In the genomic region with DNA sequence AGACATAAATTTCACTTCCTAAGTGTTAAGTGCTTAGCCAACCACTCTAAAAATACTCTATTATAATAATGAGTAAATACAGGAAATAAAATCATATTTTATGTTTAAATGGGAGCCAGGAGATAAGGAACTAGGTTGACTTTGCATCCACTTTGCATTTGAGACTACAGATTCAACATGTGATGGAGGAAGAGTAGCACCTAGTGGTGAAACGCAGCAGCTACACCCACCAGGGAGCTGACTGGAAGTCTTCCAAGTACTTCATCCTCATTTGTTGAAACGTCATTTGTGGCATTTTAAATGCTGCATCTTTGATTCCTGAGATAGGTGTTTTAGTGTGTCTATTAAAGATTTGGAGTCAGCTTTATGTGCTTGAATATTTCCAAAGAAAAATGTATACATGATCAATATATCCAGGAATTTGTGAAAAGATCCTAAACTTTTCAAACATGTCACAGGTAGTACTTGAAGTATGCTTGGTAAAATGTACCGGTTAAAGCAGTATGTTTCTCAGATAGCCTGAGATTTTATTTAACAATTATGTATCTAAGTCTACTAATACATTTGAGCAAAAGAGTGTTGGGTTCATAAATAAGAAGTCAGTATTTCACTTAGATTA, we compare ENCODE assay signal across 8 cellular contexts. TPM values are rescaled to one million over a fixed set of nuclear protein-coding genes. Genes with fewer than 3 reads are reported as not detected.
DNase-seq lines count a peak whose midpoint lies in the region; ATAC-seq, FAIRE-seq and TF ChIP-seq lines count a peak whose summit lies in the region.

No MANE protein-coding gene starts in this region.

- no peaks in the 10 kb centered on the region for H3K36me3 Mint-ChIP-seq in activated T-helper 2 cell treated with anti-CD3 and anti-CD28 coated beads, Interferon-gamma antibody, Interleukin-2, Interleukin-4, amounts not matched to agents 10 μg/mL and 5 μg/mL and 100 μg/mL, durations not matched to agents 14 hours and 24 hours and 36 hours (ENCODE audit: low read depth)

- H3K9me3 ChIP-seq in GM23248 (ENCODE audit: low read depth) (no peaks in the 10 kb centered on the region), RWPE2 (ENCODE audit: severe bottlenecking) (no peaks in the 10 kb centered on the region), ovary (no peaks in the 10 kb centered on the region)

- H3K27me3 ChIP-seq in GM23248 (replicated peaks; ENCODE audit: insufficient read depth) (peaks cover 7% of the 10 kb centered on the region; the same call in 1 of the 2 replicates), RWPE2 (ENCODE audit: insufficient read depth, poor library complexity, severe bottlenecking) (no peaks in the 10 kb centered on the region), ovary (no peaks in the 10 kb centered on the region)

- no peak overlapping the region for H3K4me3 Mint-ChIP-seq in activated T-helper 2 cell treated with anti-CD3 and anti-CD28 coated beads, Interferon-gamma antibody, Interleukin-2, Interleukin-4, amounts not matched to agents 10 μg/mL and 5 μg/mL and 100 μg/mL, durations not matched to agents 14 hours and 24 hours and 36 hours (ENCODE audit: low read depth)

- no peak overlapping the region for H3K4me2 ChIP-seq in GM23248 (ENCODE audit: unreplicated experiment)

- TF ChIP-seq EP300 in ovary (IDR thresholded peaks at IDR 0.05) = no peak

- H3K4me1 Mint-ChIP-seq in activated T-helper 2 cell treated with anti-CD3 and anti-CD28 coated beads, Interferon-gamma antibody, Interleukin-2, Interleukin-4, amounts not matched to agents 10 μg/mL and 5 μg/mL and 100 μg/mL, durations not matched to agents 14 hours and 24 hours and 36 hours (ENCODE audit: low read depth) = no peaks in the 10 kb centered on the region

- DNase-seq in G401 (ENCODE audit: low spot score) = peak; percentile 82
- peak; percentile 83 for DNase-seq in GM23248
- DNase-seq in LHCN-M2 (ENCODE audit: low read depth) = peak; percentile 72
- DNase-seq in RWPE2 (ENCODE audit: low spot score) = no peak
- peak; percentile 50 for DNase-seq in activated T-helper 2 cell treated with anti-CD3 and anti-CD28 coated beads, Interferon-gamma antibody, Interleukin-2, Interleukin-4, amounts not matched to agents 10 μg/mL and 5 μg/mL and 100 μg/mL, durations not matched to agents 14 hours and 24 hours and 36 hours (ENCODE audit: low spot score)
- peak; percentile 85 for DNase-seq in fibroblast of villous mesenchyme (ENCODE audit: low read depth)
- peak; percentile 23 to 69 (median 48) for DNase-seq in ovary
- DNase-seq in urothelium cell line (ENCODE audit: low spot score) = peak; percentile 27

- H3K79me2 ChIP-seq in GM23248 (ENCODE audit: insufficient read depth) = no peaks in the 10 kb centered on the region

- TF ChIP-seq CTCF in RWPE2 (IDR thresholded peaks at IDR 0.05; ENCODE audit: poor library complexity, severe bottlenecking) = peak; percentile 97
- peak; percentile 100 for TF ChIP-seq CTCF in fibroblast of villous mesenchyme (IDR thresholded peaks at IDR 0.05; ENCODE audit: insufficient read depth, low read depth, low read length)
- peak; percentile 85 to 87 (median 86) for TF ChIP-seq CTCF in ovary (IDR thresholded peaks at IDR 0.05)

- in situ Hi-C loops in G401 (cut with HindIII; ENCODE audit: low sequenced_read_pairs) (no loop called here), GM23248 (cut with MboI) (loop anchor here (10.0 kb wide), 2 partner anchors 429 to 1029 kb away; no protein-coding TSS in a partner anchor)

- intact Hi-C loops in activated T-helper 2 cell treated with anti-CD3 and anti-CD28 coated beads, Interferon-gamma antibody, Interleukin-2, Interleukin-4, amounts not matched to agents 10 μg/mL and 5 μg/mL and 100 μg/mL, durations not matched to agents 14 hours and 24 hours and 36 hours (cut with micrococcal nuclease) = loop anchor here (2.0 to 10.0 kb wide), 4 partner anchors 81 to 1027 kb away; no protein-coding TSS in a partner anchor
- intact Hi-C loops in ovary (cut with DNase I) = loop anchor here (5.0 to 10.0 kb wide), 4 partner anchors 1026 to 1219 kb away; no protein-coding TSS in a partner anchor

- no peak overlapping the region for H3K27ac Mint-ChIP-seq in activated T-helper 2 cell treated with anti-CD3 and anti-CD28 coated beads, Interferon-gamma antibody, Interleukin-2, Interleukin-4, amounts not matched to agents 10 μg/mL and 5 μg/mL and 100 μg/mL, durations not matched to agents 14 hours and 24 hours and 36 hours

- H2AFZ ChIP-seq in GM23248 = no peak overlapping the region

- peak; percentile 42; the same call in 1 of the 3 replicates for ATAC-seq in RWPE2 (ENCODE audit: low read depth)

- H3K36me3 ChIP-seq in GM23248 (ENCODE audit: low read depth) = no peaks in the 10 kb centered on the region
- no peaks in the 10 kb centered on the region for H3K36me3 ChIP-seq in RWPE2 (ENCODE audit: low read depth)
- H3K36me3 ChIP-seq in ovary = no peaks in the 10 kb centered on the region

- H3K4me1 ChIP-seq in GM23248 (ENCODE audit: insufficient read depth) (no peaks in the 10 kb centered on the region), RWPE2 (ENCODE audit: insufficient read depth, poor library complexity, severe bottlenecking) (no peaks in the 10 kb centered on the region), ovary (ENCODE audit: insufficient read depth) (no peaks in the 10 kb centered on the region)

- no peak for TF ChIP-seq POLR2A in ovary (IDR thresholded peaks at IDR 0.05)

- peaks cover 7% of the 10 kb centered on the region for H3K9me3 Mint-ChIP-seq in activated T-helper 2 cell treated with anti-CD3 and anti-CD28 coated beads, Interferon-gamma antibody, Interleukin-2, Interleukin-4, amounts not matched to agents 10 μg/mL and 5 μg/mL and 100 μg/mL, durations not matched to agents 14 hours and 24 hours and 36 hours

- H3K4me3 ChIP-seq in GM23248 (no peak overlapping the region), RWPE2 (ENCODE audit: severe bottlenecking) (no peak overlapping the region), fibroblast of villous mesenchyme (ENCODE audit: low read depth, low read length) (no peak overlapping the region), ovary (no peak overlapping the region)

- H3K9ac ChIP-seq in GM23248 = no peak overlapping the region

- no peak for FAIRE-seq in urothelium cell line (lab: Jason Lieb, UNC)

- 18 to 23% methylated on average over 3 of the region's 3 CpGs for WGBS in GM23248 (ENCODE audit: low coverage in 1 of 2, low lambda C conversion rate in 2 of 2, missing lambda C conversion rate in 2 of 2), 2 experiments
- WGBS in ovary, 3 donors = 11 to 18% (median 12%) methylated on average over 3 of the region's 3 CpGs

- no peak overlapping the region for H3K27ac ChIP-seq in GM23248
- no peak overlapping the region for H3K27ac ChIP-seq in RWPE2 (ENCODE audit: poor library complexity, severe bottlenecking)
- H3K27ac ChIP-seq in ovary = no peak overlapping the region

- H4K20me1 ChIP-seq in GM23248 (ENCODE audit: insufficient read depth) = no peaks in the 10 kb centered on the region

- peaks cover 21% of the 10 kb centered on the region for H3K27me3 Mint-ChIP-seq in activated T-helper 2 cell treated with anti-CD3 and anti-CD28 coated beads, Interferon-gamma antibody, Interleukin-2, Interleukin-4, amounts not matched to agents 10 μg/mL and 5 μg/mL and 100 μg/mL, durations not matched to agents 14 hours and 24 hours and 36 hours (ENCODE audit: low read depth)

- H3F3A ChIP-seq in GM23248 (ENCODE audit: insufficient read depth) = no peaks in the 10 kb centered on the region

- no peaks in the 10 kb centered on the region for H3K9me2 ChIP-seq in GM23248 (ENCODE audit: insufficient read depth)

RNA-seq across cellular contexts. Expression of gene KCTD12, which starts 17.4 kb away (rescaled TPM):
- 0.07 TPM in 1 of 2 replicates, not detected in the other for total RNA-seq in G401 (2014; rRNA removed; shearing (Covaris generic))
- total RNA-seq in GM23248 (2014; rRNA removed; shearing (Covaris generic)) = 26.4 and 30.4 TPM in 2 replicates
- polyA plus RNA-seq in GM23248 (2016; fragmentation: Nextera tagmentation; extraction: Ambion mirVana) (4.0 and 4.5 TPM in 2 replicates), ovary (10 to 100 TPM; 52.3 to 68.5 TPM)
- total RNA-seq in LHCN-M2 (2014; rRNA removed) (97.0 and 137 TPM in 2 replicates), fibroblast of villous mesenchyme (16.1 and 18.6 TPM in 2 replicates), ovary (10 to 100 TPM; 44.1 to 91.8 (median 84.4) TPM)
- polyA plus RNA-seq in LHCN-M2 (2012) = 8.0 TPM
- total RNA-seq in activated T-helper 2 cell treated with anti-CD3 and anti-CD28 coated beads, Interferon-gamma antibody, Interleukin-2, Interleukin-4, amounts not matched to agents 10 μg/mL and 5 μg/mL and 100 μg/mL, durations not matched to agents 14 hours and 24 hours and 36 hours = 12.7 and 13.2 TPM in 2 replicates

RNA-seq across cellular contexts. Expression of gene ACOD1, which starts 44.7 kb away (rescaled TPM):
- not detected in 2 replicates for total RNA-seq in G401 (2014; rRNA removed; shearing (Covaris generic))
- not detected in 2 replicates for total RNA-seq in GM23248 (2014; rRNA removed; shearing (Covaris generic))
- polyA plus RNA-seq in GM23248 (2016; fragmentation: Nextera tagmentation; extraction: Ambion mirVana) (not detected in 2 replicates), ovary (not detected)
- total RNA-seq in LHCN-M2 (2014; rRNA removed) (not detected in 2 replicates), fibroblast of villous mesenchyme (not detected in 2 replicates), ovary (not detected)
- polyA plus RNA-seq in LHCN-M2 (2012) = not detected
- total RNA-seq in activated T-helper 2 cell treated with anti-CD3 and anti-CD28 coated beads, Interferon-gamma antibody, Interleukin-2, Interleukin-4, amounts not matched to agents 10 μg/mL and 5 μg/mL and 100 μg/mL, durations not matched to agents 14 hours and 24 hours and 36 hours = not detected in 2 replicates

Comparison
In these comparisons a context has a peak if more than half of its experiments do, and no peak if none do; other contexts are left out.
1. RNA of gene KCTD12, which starts 17.4 kb away (total RNA-seq): 97.0 to 137 TPM in LHCN-M2, 44.1 to 91.8 TPM in ovary, 26.4 to 30.4 TPM in GM23248, 16.1 to 18.6 TPM in fibroblast of villous mesenchyme and 12.7 to 13.2 TPM in activated T-helper 2 cell treated with anti-CD3 and anti-CD28 coated beads, Interferon-gamma antibody, Interleukin-2, Interleukin-4, amounts not matched to agents 10 μg/mL and 5 μg/mL and 100 μg/mL, durations not matched to agents 14 hours and 24 hours and 36 hours; 0.07 TPM in G401; every median in the first group is over 10 times any median in the second.
2. Peak in every context shown above with its lines, with median percentiles within 50 percentile points of each other: CTCF ChIP-seq.